ENCODE assay signal across 16 cellular contexts in genomic region chr4:1961563-1961962, GRCh38. TPM values are rescaled to one million over a fixed set of nuclear protein-coding genes. Genes with fewer than 3 reads are reported as not detected.
A peak's percentile ranks its signal among the peaks of the same experiment; 100 is the strongest.
DNase-seq lines count a peak whose midpoint lies in the region.
"Had no signal": no experiment of that assay in that cellular context is flagged by ENCODE, and none has a peak within 500 bp of the region (broad histone marks: within the 10 kb centered on the region; RNA-seq: fewer than 3 reads in every experiment).

No MANE protein-coding gene starts in this region.

- DNase-seq in NCI-H345 (lab: John Stamatoyannopoulos, UW) (peak; percentile 9), NCI-H345 treated with DMSO at 0.1 percent for 48 hours (lab: John Stamatoyannopoulos, UW; ENCODE audit: unreplicated experiment) (no peak), LHCN-M2 (ENCODE audit: low read depth) (peak; percentile 37), NCI-H2196 (lab: John Stamatoyannopoulos, UW; ENCODE audit: unreplicated experiment) (peak; percentile 42), myocyte (ENCODE audit: low read depth) (peak; percentile 85), HCEC 1CT (no peak), SKM-1 treated with dmso at 0.1 percent for 144 hours (lab: John Stamatoyannopoulos, UW; ENCODE audit: unreplicated experiment) (no peak)
- no peak for DNase-seq in activated naive CD4-positive, alpha-beta T cell treated with Interleukin-2 at 50 U/mL for 16 hours
- DNase-seq: BE2C, KG1, NCI-H1417, NCI-H1694 treated with DMSO at 0.1 percent for 48 hours, NCI-H69, PC-9, SIG-M5, SK-N-SH had no signal

RNA-seq across cellular contexts. Expression of gene NELFA, which starts 47.2 kb away (rescaled TPM):
- 18.9 and 22.3 TPM in 2 replicates for total RNA-seq in LHCN-M2 (2014; rRNA removed)
- 15.4 TPM for polyA plus RNA-seq in LHCN-M2 (2012)
- 17.1 and 20.5 TPM in 2 replicates for total RNA-seq in myocyte
- 22.0 TPM for polyA plus RNA-seq in myocyte (2012)

Comparison
In these comparisons a context has a peak if more than half of its experiments do, and no peak if none do; other contexts are left out.
1. DNase-seq: peak in NCI-H345 (single experiment), LHCN-M2 (single experiment), NCI-H2196 (single experiment) and myocyte (single experiment); none in NCI-H345 treated with DMSO at 0.1 percent for 48 hours (single experiment), HCEC 1CT (single experiment), activated naive CD4-positive, alpha-beta T cell treated with Interleukin-2 at 50 U/mL for 16 hours (single experiment) and SKM-1 treated with dmso at 0.1 percent for 144 hours (single experiment).